8 cellular contexts compared by ENCODE assay signal in the genomic region with DNA sequence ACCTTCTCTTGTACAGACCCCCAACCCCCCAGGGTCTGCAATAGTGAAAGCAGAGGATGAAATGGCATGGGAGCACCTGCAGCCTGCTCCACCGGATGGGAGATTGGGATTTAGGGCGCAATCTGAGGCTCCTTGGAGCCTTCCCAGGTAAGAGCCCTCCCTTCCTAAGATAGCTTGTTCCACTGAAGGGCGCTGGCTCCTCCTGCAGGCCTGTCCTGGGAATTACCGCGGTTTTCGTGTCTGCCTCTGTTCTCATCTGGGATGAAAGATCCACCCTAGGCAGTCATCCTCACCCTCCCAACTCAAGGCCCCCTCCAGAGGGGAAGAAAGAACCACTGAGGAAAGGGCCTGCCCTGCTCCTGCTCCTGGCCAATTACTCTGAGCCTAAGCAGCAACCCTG.
A peak's percentile ranks its signal among the peaks of the same experiment; 100 is the strongest.
DNase-seq lines count a peak whose midpoint lies in the region; ATAC-seq and TF ChIP-seq lines count a peak whose summit lies in the region.

No MANE protein-coding gene starts in this region.

- TF ChIP-seq POLR2A in esophagus muscularis mucosa (IDR thresholded peaks at IDR 0.05; ENCODE audit: low read depth), result no peak

- H2AFZ ChIP-seq in OCI-LY7 (ENCODE audit: low read length), result no peak overlapping the region

- H3K4me1 ChIP-seq in OCI-LY7 (ENCODE audit: insufficient read depth, low read length, poor library complexity, severe bottlenecking), result no peaks in the 10 kb centered on the region
- no peaks in the 10 kb centered on the region for H3K4me1 ChIP-seq in esophagus muscularis mucosa
- H3K4me1 ChIP-seq in aorta (ENCODE audit: control insufficient read depth in 1 of 2, insufficient read depth in 2 of 2, low read length in 2 of 2), result no peaks in the 10 kb centered on the region

- no peaks in the 10 kb centered on the region for H3K36me3 Mint-ChIP-seq in activated T-cell treated with anti-CD3 and anti-CD28 coated beads, Interleukin-2, amount 50 U/mL, for 72 hours (ENCODE audit: insufficient read depth in 2 of 2)

- H3K9me2 ChIP-seq in OCI-LY7 (ENCODE audit: insufficient read depth, low read length), result no peaks in the 10 kb centered on the region

- H3K27ac Mint-ChIP-seq in activated T-cell treated with anti-CD3 and anti-CD28 coated beads, Interleukin-2, amount 50 U/mL, for 72 hours, result no peak overlapping the region

- no peak for TF ChIP-seq EP300 in esophagus muscularis mucosa (IDR thresholded peaks at IDR 0.05)

- no peak overlapping the region for H3K4me3 ChIP-seq in OCI-LY7 (ENCODE audit: low read depth, low read length, poor library complexity, severe bottlenecking)
- H3K4me3 ChIP-seq in esophagus muscularis mucosa, result no peak overlapping the region
- no peak overlapping the region for H3K4me3 ChIP-seq in aorta (ENCODE audit: low read length in 2 of 2)

- H3K9me3 ChIP-seq in OCI-LY7 (ENCODE audit: low read length) (no peaks in the 10 kb centered on the region), esophagus muscularis mucosa (no peaks in the 10 kb centered on the region), aorta (ENCODE audit: control insufficient read depth, low read length) (no peaks in the 10 kb centered on the region)

- 16% methylated on average over 6 of the region's 6 CpGs for WGBS in esophagus muscularis mucosa
- 10 to 12% methylated on average over 6 of the region's 6 CpGs for WGBS in aorta, 2 donors

- H3K27me3 Mint-ChIP-seq in activated T-cell treated with anti-CD3 and anti-CD28 coated beads, Interleukin-2, amount 50 U/mL, for 72 hours (ENCODE audit: low read depth), result peaks cover 4% of the 10 kb centered on the region

- H3K27ac ChIP-seq in OCI-LY7 (ENCODE audit: low read depth, low read length, poor library complexity, severe bottlenecking) (no peak overlapping the region), esophagus muscularis mucosa (replicated peaks in 1 of 4) (no peak overlapping the region), aorta (ENCODE audit: low read depth in 1 of 2, low read length in 2 of 2) (no peak overlapping the region)

- H3K79me2 ChIP-seq in OCI-LY7 (ENCODE audit: insufficient read depth, low read depth, low read length), result no peaks in the 10 kb centered on the region

- no peaks in the 10 kb centered on the region for H3K4me1 Mint-ChIP-seq in activated T-cell treated with anti-CD3 and anti-CD28 coated beads, Interleukin-2, amount 50 U/mL, for 72 hours (ENCODE audit: low read depth)

- ATAC-seq in activated T-cell treated with anti-CD3 and anti-CD28 coated beads, Interleukin-2, amount 50 U/mL, for 72 hours (replicated peaks in 1 of 2), result no peak
- peak; percentile 61 for ATAC-seq in HG02938 (IDR thresholded peaks at IDR 0.05; ENCODE audit: unreplicated experiment)
- no peak for ATAC-seq in aorta (ENCODE audit: low FRiP score)
- no peak for ATAC-seq in GM21423 (IDR thresholded peaks at IDR 0.05; ENCODE audit: unreplicated experiment)

- BruUV-seq in OCI-LY7 (replicated peaks; lab: Mats Ljungman, UMichigan), result no TSS peak

- no peaks in the 10 kb centered on the region for H4K20me1 ChIP-seq in OCI-LY7 (ENCODE audit: insufficient read depth, low read length)

- CTCF ChIA-PET in OCI-LY7 (lab: Charles Lee; ENCODE audit: unreplicated experiment), result no interaction called here

- DNase-seq in activated T-cell treated with anti-CD3 and anti-CD28 coated beads, Interleukin-2, amount 50 U/mL, for 72 hours, result peak; percentile 2 to 20
- DNase-seq in activated T-cell treated with anti-CD3 and anti-CD28 coated beads, Interleukin-2, amount 50 U/mL, for 1 hour, result no peak
- DNase-seq in OCI-LY7 (ENCODE audit: low spot score) (peak; percentile 11), esophagus muscularis mucosa (ENCODE audit: extremely low spot score) (no peak), renal cortical epithelial cell (ENCODE audit: low read depth) (peak; percentile 0), aorta (no peak)

- TF ChIP-seq CTCF in OCI-LY7 (conservative IDR thresholded peaks at IDR 0.05; ENCODE audit: low read length) (peak; percentile 69), esophagus muscularis mucosa (IDR thresholded peaks at IDR 0.05) (peak in 2 of 3 experiments; percentile 9 to 47)

- no peak overlapping the region for H3K4me3 Mint-ChIP-seq in activated T-cell treated with anti-CD3 and anti-CD28 coated beads, Interleukin-2, amount 50 U/mL, for 72 hours

- H3K36me3 ChIP-seq in OCI-LY7 (ENCODE audit: insufficient read depth, low read length), result no peaks in the 10 kb centered on the region
- no peaks in the 10 kb centered on the region for H3K36me3 ChIP-seq in esophagus muscularis mucosa
- no peaks in the 10 kb centered on the region for H3K36me3 ChIP-seq in aorta (ENCODE audit: control insufficient read depth in 1 of 2, insufficient read depth in 2 of 2, low read length in 1 of 2)

- POLR2A ChIA-PET in OCI-LY7 (lab: Charles Lee), result no interaction called here

- H3K27me3 ChIP-seq in esophagus muscularis mucosa, result no peaks in the 10 kb centered on the region
- no peaks in the 10 kb centered on the region for H3K27me3 ChIP-seq in aorta (ENCODE audit: control insufficient read depth in 1 of 2, insufficient read depth in 2 of 2, low read length in 1 of 2)

- intact Hi-C loops in OCI-LY7 (cut with micrococcal nuclease; ENCODE audit: unreplicated experiment) (no loop called here), esophagus muscularis mucosa (cut with DNase I) (no loop called here), aorta (cut with DNase I) (no loop called here)

- H3K9me3 Mint-ChIP-seq in activated T-cell treated with anti-CD3 and anti-CD28 coated beads, Interleukin-2, amount 50 U/mL, for 72 hours, result no peaks in the 10 kb centered on the region

- H3K4me2 ChIP-seq in OCI-LY7 (ENCODE audit: low read length), result no peak overlapping the region

Comparison
In these comparisons a context has a peak if more than half of its experiments do, and no peak if none do; other contexts are left out.
1. DNase-seq: peak in activated T-cell treated with anti-CD3 and anti-CD28 coated beads, Interleukin-2, amount 50 U/mL, for 72 hours (2 of 2), OCI-LY7 (single experiment) and renal cortical epithelial cell (single experiment); none in activated T-cell treated with anti-CD3 and anti-CD28 coated beads, Interleukin-2, amount 50 U/mL, for 1 hour (single experiment), esophagus muscularis mucosa (single experiment) and aorta (0 of 2).